In the genomic region with DNA sequence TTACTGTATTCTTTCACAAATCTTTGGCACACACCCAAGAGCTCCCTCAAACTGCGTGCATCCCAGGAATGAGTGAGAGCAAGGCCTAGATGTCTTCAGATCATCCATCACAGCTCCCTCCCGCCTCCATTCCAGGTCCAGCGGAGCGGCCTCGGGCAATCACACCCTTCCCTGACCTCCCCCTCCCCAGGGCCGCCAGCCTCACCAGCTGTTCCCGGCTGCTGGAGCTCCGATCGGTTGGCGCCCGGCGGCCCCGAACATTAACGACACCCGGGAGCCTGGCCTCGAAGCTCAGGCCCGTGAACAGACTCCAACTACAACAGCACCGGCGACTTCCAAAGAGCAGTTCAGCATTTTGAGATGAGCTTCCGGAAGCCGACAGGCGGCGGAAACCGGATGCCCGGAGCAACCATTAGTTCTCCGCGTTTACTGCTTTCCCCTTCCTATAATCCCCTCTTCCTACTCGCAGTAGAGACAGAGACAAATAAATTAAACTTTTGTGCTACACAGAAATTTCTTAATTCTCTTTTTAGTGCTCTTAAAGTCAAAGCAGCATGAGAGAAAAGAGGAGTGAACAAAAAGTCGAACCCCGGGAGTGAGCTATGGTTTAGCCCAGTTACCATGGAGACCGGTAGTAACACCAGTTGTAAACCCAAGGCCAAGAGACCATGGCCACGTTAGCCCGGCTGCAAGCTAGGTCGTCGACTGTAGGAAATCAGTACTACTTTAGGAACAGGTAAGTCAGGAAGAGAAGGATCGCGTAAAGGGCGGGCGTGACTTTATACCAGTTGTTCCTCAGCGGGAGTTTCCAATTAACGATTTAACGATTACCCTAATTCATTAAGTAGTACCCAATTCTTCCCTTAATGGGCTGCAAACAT, we compare ENCODE assay signal across 8 cellular contexts. TPM values are rescaled to one million over a fixed set of nuclear protein-coding genes. Genes with fewer than 3 reads are reported as not detected.
DNase-seq lines count a peak whose midpoint lies in the region; ATAC-seq and TF ChIP-seq lines count a peak whose summit lies in the region.

A gene (minus strand): TSS at position 380 of the 881 bp plus-strand sequence. CDS start 119 bp downstream, at position 261.
A gene with protein sequence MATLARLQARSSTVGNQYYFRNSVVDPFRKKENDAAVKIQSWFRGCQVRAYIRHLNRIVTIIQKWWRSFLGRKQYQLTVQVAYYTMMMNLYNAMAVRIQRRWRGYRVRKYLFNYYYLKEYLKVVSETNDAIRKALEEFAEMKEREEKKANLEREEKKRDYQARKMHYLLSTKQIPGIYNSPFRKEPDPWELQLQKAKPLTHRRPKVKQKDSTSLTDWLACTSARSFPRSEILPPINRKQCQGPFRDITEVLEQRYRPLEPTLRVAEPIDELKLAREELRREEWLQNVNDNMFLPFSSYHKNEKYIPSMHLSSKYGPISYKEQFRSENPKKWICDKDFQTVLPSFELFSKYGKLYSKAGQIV (plus strand): TSS at position 634 of the 881 bp plus-strand sequence. CDS start 35 bp downstream, at position 669.

- H4K20me1 ChIP-seq in osteoblast (ENCODE audit: insufficient read depth, low read length), result peaks cover 3% of the 10 kb centered on the region

- H3K4me2 ChIP-seq in osteoblast (ENCODE audit: insufficient read depth, low read length), result peak within 1 kb of the TSS; percentile 90

- peak within 1 kb of the TSS; percentile 98 for H3K9ac ChIP-seq in SK-N-MC (ENCODE audit: insufficient read length)

- H3K36me3 ChIP-seq in SK-N-MC (ENCODE audit: insufficient read depth, low read length) (no peaks in the 10 kb centered on the region), osteoblast (ENCODE audit: insufficient read depth, low read length) (no peaks in the 10 kb centered on the region), thoracic aorta (no peaks in the 10 kb centered on the region)

- H3K27ac ChIP-seq in SK-N-MC (peak within 1 kb of the TSS; percentile 98), osteoblast (ENCODE audit: low read depth, low read length) (peak within 1 kb of the TSS; percentile 100), thoracic aorta (peak within 1 kb of the TSS; percentile 84 to 87)

- H3K4me1 ChIP-seq in osteoblast (ENCODE audit: insufficient read depth, low read length) (peaks cover 18% of the 10 kb centered on the region), thoracic aorta (ENCODE audit: control insufficient read depth in 1 of 2, low read depth in 2 of 2) (peaks cover 15 to 31% of the 10 kb centered on the region in 2 donors)

- DNase-seq in GM10266 (ENCODE audit: extremely low spot score) (peak; percentile 76), HFFc6 (peak; percentile 88), NAMALWA (ENCODE audit: low spot score) (peak; percentile 92), SK-N-MC (ENCODE audit: low read depth, low spot score) (peak; percentile 75), glutamatergic neuron (peak; percentile 76), osteoblast (ENCODE audit: insufficient read length, low spot score, missing footprints) (peak; percentile 93), thoracic aorta (ENCODE audit: low spot score) (peak; percentile 36)

- no peaks in the 10 kb centered on the region for H3K9me3 Mint-ChIP-seq in HFFc6
- H3K9me3 Mint-ChIP-seq in activated naive CD4-positive, alpha-beta T cell treated with anti-CD3 and anti-CD28 coated beads, Interleukin-2, amount 50 U/mL, for 24 hours, result no peaks in the 10 kb centered on the region
- no peaks in the 10 kb centered on the region for H3K9me3 Mint-ChIP-seq in glutamatergic neuron (ENCODE audit: unreplicated experiment)

- H3K4me1 Mint-ChIP-seq in HFFc6 (ENCODE audit: low read depth), result peaks cover 38% of the 10 kb centered on the region
- peaks cover 46% of the 10 kb centered on the region for H3K4me1 Mint-ChIP-seq in activated naive CD4-positive, alpha-beta T cell treated with anti-CD3 and anti-CD28 coated beads, Interleukin-2, amount 50 U/mL, for 24 hours
- H3K4me1 Mint-ChIP-seq in glutamatergic neuron (ENCODE audit: low read depth, unreplicated experiment), result peaks cover 8% of the 10 kb centered on the region

- no peaks in the 10 kb centered on the region for H3K27me3 ChIP-seq in osteoblast (ENCODE audit: insufficient read depth, low read length)
- no peaks in the 10 kb centered on the region for H3K27me3 ChIP-seq in thoracic aorta (replicated peaks; ENCODE audit: insufficient read depth)

- peak within 1 kb of the TSS; percentile 100 for H3K27ac Mint-ChIP-seq in HFFc6
- peak within 1 kb of the TSS; percentile 99 for H3K27ac Mint-ChIP-seq in activated naive CD4-positive, alpha-beta T cell treated with anti-CD3 and anti-CD28 coated beads, Interleukin-2, amount 50 U/mL, for 24 hours
- H3K27ac Mint-ChIP-seq in glutamatergic neuron (ENCODE audit: unreplicated experiment), result peak within 1 kb of the TSS; percentile 100

- ATAC-seq in thoracic aorta (ENCODE audit: insufficient number of reproducible peaks, low FRiP score, low read depth), result peak; percentile 98

- peak within 1 kb of the TSS; percentile 98 for H3K4me3 Mint-ChIP-seq in HFFc6
- peak within 1 kb of the TSS; percentile 95 for H3K4me3 Mint-ChIP-seq in activated naive CD4-positive, alpha-beta T cell treated with anti-CD3 and anti-CD28 coated beads, Interleukin-2, amount 50 U/mL, for 24 hours
- peak within 1 kb of the TSS; percentile 97 for H3K4me3 Mint-ChIP-seq in glutamatergic neuron (ENCODE audit: unreplicated experiment)

- no peaks in the 10 kb centered on the region for H3K9me3 ChIP-seq in SK-N-MC (ENCODE audit: low read depth, low read length)
- no peaks in the 10 kb centered on the region for H3K9me3 ChIP-seq in osteoblast (ENCODE audit: low read depth, low read length)
- H3K9me3 ChIP-seq in thoracic aorta, result no peaks in the 10 kb centered on the region

- peak within 1 kb of the TSS; percentile 96 for H2AFZ ChIP-seq in osteoblast (ENCODE audit: low read length)

- H3K4me3 ChIP-seq in SK-N-MC, result peak within 1 kb of the TSS; percentile 93
- H3K4me3 ChIP-seq in osteoblast (ENCODE audit: insufficient read depth, low read length), result peak within 1 kb of the TSS; percentile 85
- H3K4me3 ChIP-seq in thoracic aorta, result peak within 1 kb of the TSS; percentile 99

- H3K27me3 Mint-ChIP-seq in HFFc6 (ENCODE audit: insufficient read depth), result no peaks in the 10 kb centered on the region; the same call in 1 of the 2 replicates
- peaks cover 1% of the 10 kb centered on the region for H3K27me3 Mint-ChIP-seq in activated naive CD4-positive, alpha-beta T cell treated with anti-CD3 and anti-CD28 coated beads, Interleukin-2, amount 50 U/mL, for 24 hours
- H3K27me3 Mint-ChIP-seq in glutamatergic neuron (ENCODE audit: unreplicated experiment), result no peaks in the 10 kb centered on the region

- TF ChIP-seq CTCF in GM10266 (IDR thresholded peaks at IDR 0.05; ENCODE audit: control insufficient read depth, insufficient read depth, low read depth, missing control alignments) (no peak), HFFc6 (IDR thresholded peaks at IDR 0.05) (peak; percentile 59), glutamatergic neuron (IDR thresholded peaks at IDR 0.05; ENCODE audit: partially characterized antibody, unreplicated experiment) (no peak), osteoblast (IDR thresholded peaks at IDR 0.05; ENCODE audit: extremely low read depth, low read depth, low read length) (peak; percentile 34), thoracic aorta (IDR thresholded peaks at IDR 0.05) (peak; percentile 54)

- H3K36me3 Mint-ChIP-seq in HFFc6 (ENCODE audit: low read depth) (no peaks in the 10 kb centered on the region), glutamatergic neuron (ENCODE audit: unreplicated experiment) (no peaks in the 10 kb centered on the region)
- H3K36me3 Mint-ChIP-seq in activated naive CD4-positive, alpha-beta T cell treated with anti-CD3 and anti-CD28 coated beads, Interleukin-2, amount 50 U/mL, for 24 hours, result peaks cover 2% of the 10 kb centered on the region

- peaks cover 49% of the 10 kb centered on the region for H3K79me2 ChIP-seq in osteoblast (ENCODE audit: insufficient read depth, low read length)

RNA-seq across cellular contexts. Expression of the first gene that starts in this region (rescaled TPM):
- 10 to 100 TPM in 3 of 6 experiments, 1 to 10 TPM in 3; 8.1 to 11.5 (median 9.8) TPM for total RNA-seq in HFFc6 (2021; fragmentation: NEBNext Ultra II Directional; extraction: Animal tissue kit (Norgen Biotek cat#: 25700))
- total RNA-seq in glutamatergic neuron (ENCODE audit: unreplicated experiment), result 15.6 TPM
- total RNA-seq in osteoblast, result 20.6 and 26.2 TPM in 2 replicates
- 10 to 100 TPM; 16.2 to 20.5 TPM for total RNA-seq in thoracic aorta

RNA-seq across cellular contexts. Expression of the second gene that starts in this region (rescaled TPM):
- under 1 TPM in 5 of 6 experiments, not detected in 1; 0.18 to 0.71 (median 0.37) TPM for total RNA-seq in HFFc6 (2021; fragmentation: NEBNext Ultra II Directional; extraction: Animal tissue kit (Norgen Biotek cat#: 25700))
- total RNA-seq in glutamatergic neuron (ENCODE audit: unreplicated experiment) (0.78 TPM), osteoblast (0.36 and 1.5 TPM in 2 replicates), thoracic aorta (1 to 10 TPM in 1 of 2 donors, not detected in 1; 9.3 TPM)

Comparison
In these comparisons a context has a peak if more than half of its experiments do, and no peak if none do; other contexts are left out.
1. Peak in every context shown above with its lines: DNase-seq, ATAC-seq, H3K4me3 ChIP-seq and H3K27ac ChIP-seq.
2. DNase-seq: peak in every context shown above with its lines; median percentile 93 in osteoblast; 92 in NAMALWA; 88 in HFFc6; 76 in GM10266; 76 in glutamatergic neuron; 75 in SK-N-MC; 36 in thoracic aorta.
3. CTCF ChIP-seq: peak in HFFc6 (single experiment), osteoblast (single experiment) and thoracic aorta (single experiment); none in GM10266 (single experiment) and glutamatergic neuron (single experiment).